ENCODE assay signal across 9 cellular contexts in genomic region chr2:206915136-206915535, GRCh38.
DNase-seq lines count a peak whose midpoint lies in the region; ATAC-seq and TF ChIP-seq lines count a peak whose summit lies in the region.
"Had no signal": no experiment of that assay in that cellular context is flagged by ENCODE, and none has a peak within 500 bp of the region (broad histone marks: within the 10 kb centered on the region; RNA-seq: fewer than 3 reads in every experiment).

No MANE protein-coding gene starts in this region.

- DNase-seq in EL (peak; percentile 80), kidney tubule cell (ENCODE audit: low spot score) (peak; percentile 93), NCI-H2227 treated with DMSO at 0.1 percent for 48 hours (lab: John Stamatoyannopoulos, UW) (no peak), NCI-H1694 treated with DMSO at 0.1 percent for 48 hours (lab: John Stamatoyannopoulos, UW) (no peak)
- DNase-seq: right lobe of liver had no signal

- ATAC-seq in HG02610 (IDR thresholded peaks at IDR 0.05; ENCODE audit: unreplicated experiment) (peak; percentile 85), SK-N-SH treated with all-trans-retinoic acid at 6 μM for 48 hours (peak; percentile 42; the same call in 2 of the 3 replicates), GM19395 (IDR thresholded peaks at IDR 0.05; ENCODE audit: unreplicated experiment) (no peak), HG03095 (IDR thresholded peaks at IDR 0.05; ENCODE audit: unreplicated experiment) (no peak)

TF ChIP-seq in SK-N-SH treated with all-trans-retinoic acid at 6 μM for 48 hours, 23 proteins besides CTCF, POLR2A, EP300 and RAD21:
- TF ChIP-seq CSDC2 (CRISPR knock-in tag; IDR thresholded peaks at IDR 0.05) (no peak), CREB5 (CRISPR knock-in tag; IDR thresholded peaks at IDR 0.05; ENCODE audit: low read depth) (no peak), RARB (CRISPR knock-in tag; IDR thresholded peaks at IDR 0.05) (no peak), PATZ1 (CRISPR knock-in tag; IDR thresholded peaks at IDR 0.05; ENCODE audit: borderline replicate concordance) (no peak), GLIS3 (CRISPR knock-in tag; IDR thresholded peaks at IDR 0.05) (no peak), ZC3H10 (CRISPR knock-in tag; IDR thresholded peaks at IDR 0.05) (no peak), TOX (CRISPR knock-in tag; IDR thresholded peaks at IDR 0.05; ENCODE audit: borderline replicate concordance) (no peak), ESRRG (CRISPR knock-in tag; IDR thresholded peaks at IDR 0.05) (no peak), BACH2 (CRISPR knock-in tag; IDR thresholded peaks at IDR 0.05; ENCODE audit: borderline replicate concordance) (no peak), OSR1 (CRISPR knock-in tag; IDR thresholded peaks at IDR 0.05) (no peak), CSRNP3 (CRISPR knock-in tag; IDR thresholded peaks at IDR 0.05) (no peak), ARNTL (CRISPR knock-in tag; IDR thresholded peaks at IDR 0.05; ENCODE audit: borderline replicate concordance, low read depth) (no peak), TSHZ2 (CRISPR knock-in tag; IDR thresholded peaks at IDR 0.05) (no peak), ZNF70 (CRISPR knock-in tag; IDR thresholded peaks at IDR 0.05) (no peak)
TF ChIP-seq in SK-N-SH treated with all-trans-retinoic acid at 6 μM for 48 hours: peak in this region for 0.

Comparison
In these comparisons a context has a peak if more than half of its experiments do, and no peak if none do; other contexts are left out.
1. DNase-seq: peak in EL (single experiment) and kidney tubule cell (single experiment); none in NCI-H2227 treated with DMSO at 0.1 percent for 48 hours (single experiment) and NCI-H1694 treated with DMSO at 0.1 percent for 48 hours (single experiment).
2. ATAC-seq: peak in HG02610 (single experiment) and SK-N-SH treated with all-trans-retinoic acid at 6 μM for 48 hours (single experiment); none in GM19395 (single experiment) and HG03095 (single experiment).